18 cellular contexts compared by ENCODE assay signal in the genomic region with DNA sequence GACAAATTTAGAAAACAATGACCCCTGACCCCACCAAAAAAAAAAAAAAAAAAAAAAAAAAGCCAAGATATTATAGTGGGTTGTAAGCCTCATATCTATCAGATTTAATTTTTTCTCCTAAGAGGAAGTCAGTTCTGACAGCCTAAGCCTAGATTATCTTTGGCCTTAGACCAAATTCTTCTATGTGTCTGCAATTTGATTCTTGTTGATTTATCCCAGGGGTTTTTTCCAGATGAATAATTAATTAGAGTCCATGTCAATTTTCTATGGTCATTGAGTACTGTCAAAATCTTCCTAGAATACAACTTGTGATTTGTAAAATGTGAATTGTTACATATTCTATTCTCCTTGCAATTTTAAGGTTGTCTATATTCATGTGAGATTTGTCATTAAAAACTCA.
DNase-seq lines count a peak whose midpoint lies in the region; ATAC-seq, FAIRE-seq and TF ChIP-seq lines count a peak whose summit lies in the region.
"Had no signal": no experiment of that assay in that cellular context is flagged by ENCODE, and none has a peak within 500 bp of the region (broad histone marks: within the 10 kb centered on the region; RNA-seq: fewer than 3 reads in every experiment).

No MANE protein-coding gene starts in this region.

- CTCF ChIA-PET in endothelial cell of umbilical vein (lab: Charles Lee), result interaction anchor here (2.1 to 2.3 kb wide), 2 partner anchors 10 to 361 kb away, joined by 8 read pairs; no protein-coding TSS in a partner anchor

- TF ChIP-seq CTCF in endothelial cell of umbilical vein (IDR thresholded peaks at IDR 0.05; ENCODE audit: extremely low read depth in 1 of 2, insufficient read depth in 1 of 2, low read depth in 1 of 2, low read length in 2 of 2), result no peak

- no peak for ATAC-seq in HG02759 (IDR thresholded peaks at IDR 0.05; ENCODE audit: unreplicated experiment)
- no peak for ATAC-seq in HG02610 (IDR thresholded peaks at IDR 0.05; ENCODE audit: unreplicated experiment)
- ATAC-seq: gastrocnemius medialis had no signal

- no peaks in the 10 kb centered on the region for H4K20me1 ChIP-seq in endothelial cell of umbilical vein (replicated peaks; ENCODE audit: control insufficient read depth, extremely low read depth, insufficient read depth, low read length)

- POLR2A ChIA-PET in endothelial cell of umbilical vein (lab: Charles Lee), result no interaction called here

- H3K9ac ChIP-seq in endothelial cell of umbilical vein (replicated peaks; ENCODE audit: extremely low read depth, insufficient read depth, low read length), result no peak overlapping the region

- peak overlapping the region; percentile 73 for H3K27ac ChIP-seq in endothelial cell of umbilical vein (ENCODE audit: insufficient read depth, low read depth, low read length)
- H3K27ac ChIP-seq: gastrocnemius medialis, stomach, vagina had no signal

- peak; percentile 20 for DNase-seq in DMS153 treated with DMSO at 0.1 percent for 48 hours (lab: John Stamatoyannopoulos, UW; ENCODE audit: unreplicated experiment)
- DNase-seq in NCI-H1417 treated with DMSO at 0.1 percent for 48 hours (lab: John Stamatoyannopoulos, UW), result peak; percentile 79
- DNase-seq in OCI-M1 (lab: John Stamatoyannopoulos, UW), result peak; percentile 53
- DNase-seq in endothelial cell of umbilical vein (ENCODE audit: low read depth, low spot score), result peak; percentile 73
- DNase-seq in NCI-H774 (lab: John Stamatoyannopoulos, UW), result no peak
- DNase-seq in NCI-H1930 (lab: John Stamatoyannopoulos, UW), result no peak
- DNase-seq: Caco-2; cerebellar nuclear complex; gastrocnemius medialis; HFFc6; mammary epithelial cell; naive thymus-derived CD4-positive, alpha-beta T cell; NCI-H1436; stimulated activated CD4-positive, alpha-beta T cell treated with anti-CD3 and anti-CD28 coated beads, Interleukin-15, amount 100 ng/mL, for 24 hours; stomach had no signal

- no peaks in the 10 kb centered on the region for H3K9me3 ChIP-seq in endothelial cell of umbilical vein (replicated peaks; ENCODE audit: control insufficient read depth, insufficient read depth, low read length)
- H3K9me3 ChIP-seq: Caco-2, gastrocnemius medialis, stomach, vagina had no signal

- intact Hi-C loops in endothelial cell of umbilical vein (cut with micrococcal nuclease), result loop anchor here (1.0 to 5.0 kb wide), 4 partner anchors 264 to 1098 kb away; no protein-coding TSS in a partner anchor

- H2AFZ ChIP-seq in endothelial cell of umbilical vein (ENCODE audit: low read depth, low read length), result no peak overlapping the region

- no peak for TF ChIP-seq POLR2A in endothelial cell of umbilical vein (IDR thresholded peaks at IDR 0.05; ENCODE audit: low read depth, low read length)

- no peak overlapping the region for H3K4me3 ChIP-seq in endothelial cell of umbilical vein (replicated peaks in 1 of 3; ENCODE audit: insufficient read depth in 1 of 3, low read depth in 1 of 3, low read length in 3 of 3)
- H3K4me3 ChIP-seq: stomach, vagina had no signal

- no TSS peak for BruUV-seq in endothelial cell of umbilical vein (replicated peaks; lab: Mats Ljungman, UMichigan)

- dilution Hi-C loops in endothelial cell of umbilical vein (cut with MboI; ENCODE audit: extremely low pct_ligation_motif_present, low sequenced_read_pairs), result no loop called here

- peak; percentile 8 for FAIRE-seq in endothelial cell of umbilical vein (lab: Jason Lieb, UNC)

- H3K4me2 ChIP-seq in endothelial cell of umbilical vein (ENCODE audit: insufficient read depth, low read length), result peak overlapping the region; percentile 74

- no peaks in the 10 kb centered on the region for H3K36me3 ChIP-seq in endothelial cell of umbilical vein (ENCODE audit: control insufficient read depth in 2 of 2, extremely low read depth in 1 of 2, insufficient read depth in 2 of 2, low read length in 2 of 2)
- H3K36me3 ChIP-seq: gastrocnemius medialis, stomach, vagina had no signal

- H3K79me2 ChIP-seq in endothelial cell of umbilical vein (ENCODE audit: control insufficient read depth, insufficient read depth, low read length), result no peaks in the 10 kb centered on the region

- no peaks in the 10 kb centered on the region for H3K9me1 ChIP-seq in endothelial cell of umbilical vein (replicated peaks; ENCODE audit: control insufficient read depth, extremely low read depth, insufficient read depth, low read length)

- peaks cover 36% of the 10 kb centered on the region for H3K4me1 ChIP-seq in endothelial cell of umbilical vein (ENCODE audit: control insufficient read depth, extremely low read depth, insufficient read depth, low read length)
- H3K4me1 ChIP-seq: Caco-2 had no signal

- no peaks in the 10 kb centered on the region for H3K27me3 ChIP-seq in endothelial cell of umbilical vein (ENCODE audit: control insufficient read depth in 2 of 2, insufficient read depth in 2 of 2, low read length in 2 of 2)
- H3K27me3 ChIP-seq: gastrocnemius medialis, stomach, vagina had no signal

TF ChIP-seq in endothelial cell of umbilical vein, 7 proteins besides CTCF, POLR2A, EP300 and RAD21:
- TF ChIP-seq JUN (IDR thresholded peaks at IDR 0.05; ENCODE audit: borderline replicate concordance, insufficient read depth, insufficient read length, low read depth) (no peak), EZH2 (IDR thresholded peaks at IDR 0.05; ENCODE audit: borderline replicate concordance, low read depth, low read length, severe bottlenecking) (no peak), MYC (IDR thresholded peaks at IDR 0.05; ENCODE audit: low read depth, low read length) (no peak), FOS (IDR thresholded peaks at IDR 0.05; ENCODE audit: borderline replicate concordance, insufficient read depth, low read length) (no peak), POLR2AphosphoS5 (IDR thresholded peaks at IDR 0.05; ENCODE audit: insufficient read depth, low read depth, low read length) (no peak), GATA2 (IDR thresholded peaks at IDR 0.05; ENCODE audit: insufficient read depth, insufficient read length, low read depth, low read length) (no peak)
- TF ChIP-seq, protein P1, sequence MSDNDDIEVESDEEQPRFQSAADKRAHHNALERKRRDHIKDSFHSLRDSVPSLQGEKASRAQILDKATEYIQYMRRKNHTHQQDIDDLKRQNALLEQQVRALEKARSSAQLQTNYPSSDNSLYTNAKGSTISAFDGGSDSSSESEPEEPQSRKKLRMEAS (IDR thresholded peaks at IDR 0.05; ENCODE audit: insufficient read depth, insufficient read length), result no peak

Comparison
In these comparisons a context has a peak if more than half of its experiments do, and no peak if none do; other contexts are left out.
1. DNase-seq: peak in DMS153 treated with DMSO at 0.1 percent for 48 hours (single experiment), NCI-H1417 treated with DMSO at 0.1 percent for 48 hours (single experiment), OCI-M1 (single experiment) and endothelial cell of umbilical vein (single experiment); none in NCI-H774 (single experiment) and NCI-H1930 (0 of 2).